Comparison of ENCODE assay signal across 8 cellular contexts in genomic region chr10:75294866-75295692, GRCh38. TPM values are rescaled to one million over a fixed set of nuclear protein-coding genes. Genes with fewer than 3 reads are reported as not detected.
DNase-seq lines count a peak whose midpoint lies in the region; ATAC-seq, FAIRE-seq and TF ChIP-seq lines count a peak whose summit lies in the region.

No MANE protein-coding gene starts in this region.

- H3K27me3 Mint-ChIP-seq in activated CD4-positive, alpha-beta T cell treated with anti-CD3 and anti-CD28 coated beads, Interleukin-2, amount 10 ng/mL, durations not matched to agents 24 days and 14 days: peaks cover 31% of the 10 kb centered on the region

- intact Hi-C loops in activated CD4-positive, alpha-beta T cell treated with anti-CD3 and anti-CD28 coated beads, Interleukin-2, amount 10 ng/mL, durations not matched to agents 24 days and 14 days (cut with micrococcal nuclease): no loop called here
- intact Hi-C loops in left colon (cut with DNase I, micrococcal nuclease): no loop called here

- no peaks in the 10 kb centered on the region for H3K36me3 Mint-ChIP-seq in activated CD4-positive, alpha-beta T cell treated with anti-CD3 and anti-CD28 coated beads, Interleukin-2, amount 10 ng/mL, durations not matched to agents 24 days and 14 days (ENCODE audit: low read depth)

- peak overlapping the region; percentile 21 for H3K27ac ChIP-seq in cingulate gyrus (ENCODE audit: low read depth, low read length)

- peak overlapping the region; percentile 23 for H3K27ac Mint-ChIP-seq in activated CD4-positive, alpha-beta T cell treated with anti-CD3 and anti-CD28 coated beads, Interleukin-2, amount 10 ng/mL, durations not matched to agents 24 days and 14 days

- TF ChIP-seq POLR2A in GM12891 (IDR thresholded peaks at IDR 0.05; ENCODE audit: low read depth, low read length): no peak

- no peaks in the 10 kb centered on the region for H3K9me3 Mint-ChIP-seq in activated CD4-positive, alpha-beta T cell treated with anti-CD3 and anti-CD28 coated beads, Interleukin-2, amount 10 ng/mL, durations not matched to agents 24 days and 14 days

- no peak for FAIRE-seq in GM12891 (lab: Jason Lieb, UNC)

- ATAC-seq in HG02970 (IDR thresholded peaks at IDR 0.05; ENCODE audit: low FRiP score, unreplicated experiment) (peak; percentile 77), left colon (peak; percentile 87), HG03457 (IDR thresholded peaks at IDR 0.05; ENCODE audit: unreplicated experiment) (no peak)

- no peaks in the 10 kb centered on the region for H3K4me1 Mint-ChIP-seq in activated CD4-positive, alpha-beta T cell treated with anti-CD3 and anti-CD28 coated beads, Interleukin-2, amount 10 ng/mL, durations not matched to agents 24 days and 14 days

- H3K4me3 Mint-ChIP-seq in activated CD4-positive, alpha-beta T cell treated with anti-CD3 and anti-CD28 coated beads, Interleukin-2, amount 10 ng/mL, durations not matched to agents 24 days and 14 days: peak overlapping the region; percentile 77

- peak; percentile 53 for DNase-seq in GM12891 (ENCODE audit: insufficient read length, low spot score)
- peak; percentile 19 for DNase-seq in NCI-H2196 treated with DMSO at 0.1 percent for 48 hours (lab: John Stamatoyannopoulos, UW; ENCODE audit: unreplicated experiment)
- peak; percentile 86 for DNase-seq in activated CD4-positive, alpha-beta T cell treated with anti-CD3 and anti-CD28 coated beads, Interleukin-2, amount 10 ng/mL, durations not matched to agents 24 days and 14 days
- DNase-seq in left colon: peak; percentile 74 to 77
- peak; percentile 38 to 42 for DNase-seq in stimulated activated CD4-positive, alpha-beta T cell treated with anti-CD3 and anti-CD28 coated beads, Interleukin-1b, Interleukin-23, amount 100 ng/mL, for 4 hours (ENCODE audit: low read depth in 2 of 2)

TF ChIP-seq in GM12891, 5 proteins besides CTCF, POLR2A, EP300 and RAD21:
- TF ChIP-seq PAX5 (IDR thresholded peaks at IDR 0.05; ENCODE audit: insufficient read depth, low read length, severe bottlenecking): no peak
- no peak for TF ChIP-seq POLR2AphosphoS5 (IDR thresholded peaks at IDR 0.05; ENCODE audit: low read depth, low read length)
- no peak for TF ChIP-seq POU2F2 (IDR thresholded peaks at IDR 0.05; ENCODE audit: low read depth, low read length)
- TF ChIP-seq TAF1 (IDR thresholded peaks at IDR 0.05; ENCODE audit: low read depth, low read length): no peak
- TF ChIP-seq SPI1 (IDR thresholded peaks at IDR 0.05; ENCODE audit: low read depth, low read length): no peak

RNA-seq across cellular contexts. Expression of gene COMTD1, which starts 59.3 kb away (rescaled TPM):
- polyA plus RNA-seq in GM12891 (2012; ENCODE audit: low read depth, missing spikeins): 18.9 TPM
- 37.1 and 38.1 TPM in 2 replicates for total RNA-seq in activated CD4-positive, alpha-beta T cell treated with anti-CD3 and anti-CD28 coated beads, Interleukin-2, amount 10 ng/mL, durations not matched to agents 24 days and 14 days
- total RNA-seq in left colon: 10 to 100 TPM; 81.7 to 82.4 TPM

Comparison
In these comparisons a context has a peak if more than half of its experiments do, and no peak if none do; other contexts are left out.
1. DNase-seq: peak in every context shown above with its lines; median percentile 86 in activated CD4-positive, alpha-beta T cell treated with anti-CD3 and anti-CD28 coated beads, Interleukin-2, amount 10 ng/mL, durations not matched to agents 24 days and 14 days; 76 in left colon; 53 in GM12891; 40 in stimulated activated CD4-positive, alpha-beta T cell treated with anti-CD3 and anti-CD28 coated beads, Interleukin-1b, Interleukin-23, amount 100 ng/mL, for 4 hours; 19 in NCI-H2196 treated with DMSO at 0.1 percent for 48 hours.